In genomic region chr16:88633684-88634140, GRCh38 we compare ENCODE assay signal across 8 cellular contexts. TPM values are rescaled to one million over a fixed set of nuclear protein-coding genes. Genes with fewer than 3 reads are reported as not detected.
DNase-seq lines count a peak whose midpoint lies in the region; ATAC-seq, FAIRE-seq and TF ChIP-seq lines count a peak whose summit lies in the region.

No MANE protein-coding gene starts in this region.

- intact Hi-C loops in left colon (cut with DNase I, micrococcal nuclease), result no loop called here

- no peak overlapping the region for H3K4me3 ChIP-seq in astrocyte (ENCODE audit: insufficient read depth, low read depth, low read length)

- peak; percentile 15 for DNase-seq in NCI-H345 (lab: John Stamatoyannopoulos, UW)
- no peak for DNase-seq in NCI-H345 treated with DMSO at 0.1 percent for 48 hours (lab: John Stamatoyannopoulos, UW; ENCODE audit: unreplicated experiment)
- peak; percentile 27 for DNase-seq in RPMI7951 (ENCODE audit: low read depth)
- DNase-seq in astrocyte (ENCODE audit: low read depth), result no peak
- peak; percentile 65 to 72 for DNase-seq in left colon
- peak; percentile 80 for DNase-seq in stimulated activated naive CD8-positive, alpha-beta T cell treated with anti-CD3 and anti-CD28 coated beads, Interleukin-15, Interleukin-2, amounts not matched to agents 100 U/mL and 50 U/mL, for 24 hours
- no peak for DNase-seq in NCI-H2196 treated with DMSO at 0.1 percent for 48 hours (lab: John Stamatoyannopoulos, UW; ENCODE audit: unreplicated experiment)

- no peaks in the 10 kb centered on the region for H3K79me2 ChIP-seq in astrocyte (ENCODE audit: insufficient read depth, low read length)

- H3K4me1 Mint-ChIP-seq in astrocyte (ENCODE audit: low read depth, unreplicated experiment), result peaks cover 7% of the 10 kb centered on the region

- no peak overlapping the region for H3K9ac ChIP-seq in astrocyte (ENCODE audit: low read length)

- H3K36me3 Mint-ChIP-seq in astrocyte (ENCODE audit: low read depth, unreplicated experiment), result peaks cover 9% of the 10 kb centered on the region

- TF ChIP-seq CTCF in astrocyte (IDR thresholded peaks at IDR 0.05; ENCODE audit: insufficient read depth, low read depth, low read length), result no peak

- H3K36me3 ChIP-seq in astrocyte (ENCODE audit: insufficient read depth, low read length), result peaks cover 4% of the 10 kb centered on the region

- no peak for FAIRE-seq in astrocyte (lab: Jason Lieb, UNC)

- no peaks in the 10 kb centered on the region for H3K9me3 Mint-ChIP-seq in astrocyte (ENCODE audit: unreplicated experiment)

- H3K27ac Mint-ChIP-seq in astrocyte (ENCODE audit: unreplicated experiment), result no peak overlapping the region

- peak; percentile 25 for ATAC-seq in HG02588 (IDR thresholded peaks at IDR 0.05; ENCODE audit: unreplicated experiment)
- ATAC-seq in left colon, result peak; percentile 67
- ATAC-seq in stimulated activated naive CD8-positive, alpha-beta T cell treated with anti-CD3 and anti-CD28 coated beads, Interleukin-15, Interleukin-2, amounts not matched to agents 100 U/mL and 50 U/mL, for 24 hours, result peak; percentile 44

- H3K4me3 Mint-ChIP-seq in astrocyte (ENCODE audit: unreplicated experiment), result no peak overlapping the region

- peaks cover 6% of the 10 kb centered on the region for H3K27me3 ChIP-seq in astrocyte (ENCODE audit: insufficient read depth, low read length)

- peaks cover 7% of the 10 kb centered on the region for H3K27me3 Mint-ChIP-seq in astrocyte (ENCODE audit: low read depth, unreplicated experiment)

- no peak overlapping the region for H3K27ac ChIP-seq in astrocyte (ENCODE audit: low read depth, low read length)

- H3K9me3 ChIP-seq in astrocyte (ENCODE audit: insufficient read depth, low read depth, low read length), result no peaks in the 10 kb centered on the region

- H2AFZ ChIP-seq in astrocyte (ENCODE audit: low read depth, low read length), result no peak overlapping the region

- H4K20me1 ChIP-seq in astrocyte (ENCODE audit: insufficient read depth, low read length), result peaks cover 14% of the 10 kb centered on the region

- peak overlapping the region; percentile 81 for H3K4me2 ChIP-seq in astrocyte (ENCODE audit: low read length)

- peaks cover 14% of the 10 kb centered on the region for H3K4me1 ChIP-seq in astrocyte (ENCODE audit: insufficient read depth, low read length)

RNA-seq across cellular contexts. Expression of gene IL17C, which starts 4.7 kb away (rescaled TPM):
- not detected in 2 replicates for total RNA-seq in RPMI7951 (2014; rRNA removed; shearing (Covaris generic))
- total RNA-seq in astrocyte (0.36 TPM in 1 of 2 replicates, not detected in the other), left colon (not detected)

RNA-seq across cellular contexts. Expression of gene CYBA, which starts 17.1 kb away (rescaled TPM):
- total RNA-seq in RPMI7951 (2014; rRNA removed; shearing (Covaris generic)), result 30.9 and 40.5 TPM in 2 replicates
- total RNA-seq in astrocyte (236 and 284 TPM in 2 replicates), left colon (100 to 1,000 TPM; 277 to 382 TPM)

RNA-seq across cellular contexts. Expression of gene MVD, which starts 29.2 kb away (rescaled TPM):
- total RNA-seq in RPMI7951 (2014; rRNA removed; shearing (Covaris generic)), result 27.8 and 31.3 TPM in 2 replicates
- 50.3 and 63.9 TPM in 2 replicates for total RNA-seq in astrocyte
- total RNA-seq in left colon, result 100 to 1,000 TPM in 1 of 2 donors, 10 to 100 TPM in 1; 74.3 to 191 TPM

RNA-seq across cellular contexts. Expression of gene SNAI3, which starts 52.6 kb away (rescaled TPM):
- total RNA-seq in RPMI7951 (2014; rRNA removed; shearing (Covaris generic)), result not detected in 2 replicates
- total RNA-seq in astrocyte, result 0.22 and 0.48 TPM in 2 replicates
- under 1 TPM; 0.15 to 0.92 TPM for total RNA-seq in left colon

Comparison
In these comparisons a context has a peak if more than half of its experiments do, and no peak if none do; other contexts are left out.
1. DNase-seq: peak in NCI-H345 (single experiment), RPMI7951 (single experiment), left colon (2 of 2) and stimulated activated naive CD8-positive, alpha-beta T cell treated with anti-CD3 and anti-CD28 coated beads, Interleukin-15, Interleukin-2, amounts not matched to agents 100 U/mL and 50 U/mL, for 24 hours (single experiment); none in NCI-H345 treated with DMSO at 0.1 percent for 48 hours (single experiment), astrocyte (single experiment) and NCI-H2196 treated with DMSO at 0.1 percent for 48 hours (single experiment).
2. Peak in every context shown above with its lines, with median percentiles within 50 percentile points of each other: ATAC-seq.